Comparison of ENCODE assay signal across 8 cellular contexts in the genomic region with DNA sequence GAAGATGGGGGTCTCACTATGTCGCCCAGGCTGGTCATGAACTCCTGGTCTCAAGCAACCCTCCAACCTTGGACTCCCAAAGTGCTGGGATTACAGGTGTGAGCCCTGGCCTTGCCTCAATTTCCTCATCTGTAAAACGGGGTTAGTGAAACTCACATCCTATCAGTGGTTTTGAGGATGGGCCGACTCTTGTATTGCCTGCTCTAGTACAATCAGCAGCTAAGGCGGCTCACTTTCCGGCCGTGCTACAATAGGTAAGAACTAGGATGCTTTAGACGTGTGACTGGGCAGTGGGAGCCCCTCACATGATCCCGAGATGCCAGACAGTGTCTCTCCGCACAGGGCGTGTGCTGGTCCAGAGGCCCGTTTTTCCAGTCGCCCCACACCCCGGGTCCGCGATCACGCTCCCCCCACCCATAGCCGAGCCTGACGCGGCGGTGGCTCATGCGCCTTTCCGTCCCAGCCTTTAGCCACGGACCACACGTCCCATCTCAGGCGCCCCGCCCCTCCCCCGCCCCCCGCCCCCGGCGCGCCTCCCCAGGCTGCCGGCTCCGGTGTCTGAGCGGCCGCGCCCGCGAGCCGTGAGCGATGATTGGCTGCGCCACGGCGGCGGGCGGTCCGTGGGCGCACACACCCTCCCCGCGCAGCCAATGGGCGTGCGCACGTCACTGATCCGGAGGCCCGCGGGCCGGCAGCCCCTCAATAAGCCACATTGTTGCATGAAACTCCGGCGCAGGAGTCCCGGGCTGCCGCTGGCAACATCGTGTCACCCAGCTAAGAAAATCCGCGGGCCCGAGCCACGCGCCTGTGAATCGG. TPM values are rescaled to one million over a fixed set of nuclear protein-coding genes. Genes with fewer than 3 reads are reported as not detected.
A peak's percentile ranks its signal among the peaks of the same experiment; 100 is the strongest.
DNase-seq lines count a peak whose midpoint lies in the region; ATAC-seq and TF ChIP-seq lines count a peak whose summit lies in the region.

A gene (plus strand): TSS at position 710 of the 816 bp plus-strand sequence. CDS start 454 bp downstream, outside the sequence.

- TF ChIP-seq CTCF in BE2C (IDR thresholded peaks at IDR 0.05; ENCODE audit: low read depth, low read length) = no peak

- ATAC-seq in GM19025 (IDR thresholded peaks at IDR 0.05; ENCODE audit: low read depth, unreplicated experiment) = peak; percentile 82
- ATAC-seq in HG03196 (IDR thresholded peaks at IDR 0.05; ENCODE audit: unreplicated experiment) = peak; percentile 82

- 6 to 7% methylated on average over 63 to 67 of the region's 67 CpGs for WGBS in ectodermal cell, 2 experiments

- CTCF ChIA-PET in activated CD4-positive, alpha-beta memory T cell treated with anti-CD3 and anti-CD28 coated beads, Interleukin-2, amount 10 ng/mL, durations not matched to agents 7 days and 5 days (lab: Charles Lee) = interaction anchor here (1.3 to 6.9 kb wide), 4 partner anchors 11 to 119 kb away, joined by 3 to 59 read pairs (median 38); no protein-coding TSS in a partner anchor

- peak within 1 kb of the TSS; percentile 73 for H3K4me3 ChIP-seq in BE2C (ENCODE audit: low read depth, low read length)
- peak within 1 kb of the TSS; percentile 90 for H3K4me3 ChIP-seq in ectodermal cell (ENCODE audit: insufficient read depth, low read depth, low read length)

- H3K27ac Mint-ChIP-seq in activated CD4-positive, alpha-beta memory T cell treated with anti-CD3 and anti-CD28 coated beads, Interleukin-2, amount 10 ng/mL, durations not matched to agents 7 days and 5 days = peak within 1 kb of the TSS; percentile 88

- H3K9me3 ChIP-seq in BE2C = no peaks in the 10 kb centered on the region
- no peaks in the 10 kb centered on the region for H3K9me3 ChIP-seq in ectodermal cell (ENCODE audit: control insufficient read depth, low read length)

- H3K36me3 ChIP-seq in BE2C (no peaks in the 10 kb centered on the region; the same call in 1 of the 2 replicates), ectodermal cell (ENCODE audit: control insufficient read depth, insufficient read depth, low read length) (no peaks in the 10 kb centered on the region)

- no peaks in the 10 kb centered on the region for H3K9me3 Mint-ChIP-seq in activated CD4-positive, alpha-beta memory T cell treated with anti-CD3 and anti-CD28 coated beads, Interleukin-2, amount 10 ng/mL, durations not matched to agents 7 days and 5 days

- peaks cover 6% of the 10 kb centered on the region for H3K27me3 Mint-ChIP-seq in activated CD4-positive, alpha-beta memory T cell treated with anti-CD3 and anti-CD28 coated beads, Interleukin-2, amount 10 ng/mL, durations not matched to agents 7 days and 5 days

- H3K4me1 Mint-ChIP-seq in activated CD4-positive, alpha-beta memory T cell treated with anti-CD3 and anti-CD28 coated beads, Interleukin-2, amount 10 ng/mL, durations not matched to agents 7 days and 5 days = peaks cover 48% of the 10 kb centered on the region

- H3K4me1 ChIP-seq in BE2C (no peaks in the 10 kb centered on the region), ectodermal cell (ENCODE audit: control insufficient read depth, insufficient read depth, low read length) (peaks cover 14% of the 10 kb centered on the region)

- H3K27me3 ChIP-seq in BE2C (no peaks in the 10 kb centered on the region), ectodermal cell (ENCODE audit: control insufficient read depth, insufficient read depth, low read length, poor library complexity, severe bottlenecking) (peaks cover 27% of the 10 kb centered on the region)

- peak within 1 kb of the TSS; percentile 47 for H3K27ac ChIP-seq in ectodermal cell (ENCODE audit: insufficient read depth, low read depth, low read length, poor library complexity, severe bottlenecking)

- POLR2A ChIA-PET in activated CD4-positive, alpha-beta memory T cell treated with anti-CD3 and anti-CD28 coated beads, Interleukin-2, amount 10 ng/mL, durations not matched to agents 7 days and 5 days (lab: Charles Lee) = interaction anchor here (1.0 to 5.9 kb wide), 10 partner anchors 10 to 304 kb away, joined by 3 to 62 read pairs (median 6); a partner anchor contains a TSS

- peak within 1 kb of the TSS; percentile 96 for H3K4me3 Mint-ChIP-seq in activated CD4-positive, alpha-beta memory T cell treated with anti-CD3 and anti-CD28 coated beads, Interleukin-2, amount 10 ng/mL, durations not matched to agents 7 days and 5 days

- peak; percentile 84 for DNase-seq in BE2C
- DNase-seq in NCI-H748 treated with DMSO at 0.1 percent for 48 hours (lab: John Stamatoyannopoulos, UW) = peak; percentile 57
- DNase-seq in activated CD4-positive, alpha-beta memory T cell treated with anti-CD3 and anti-CD28 coated beads, Interleukin-2, amount 10 ng/mL, durations not matched to agents 7 days and 5 days = peak; percentile 88
- DNase-seq in medulla oblongata (ENCODE audit: extremely low spot score) = peak; percentile 91
- DNase-seq in stimulated activated CD8-positive, alpha-beta memory T cell treated with anti-CD3 and anti-CD28 coated beads, Interleukin-12 subunit alpha, Interleukin-12 subunit beta, amount 100 ng/mL, for 24 hours (ENCODE audit: extremely low read depth) = peak; percentile 64

- peaks cover 8% of the 10 kb centered on the region for H3K36me3 Mint-ChIP-seq in activated CD4-positive, alpha-beta memory T cell treated with anti-CD3 and anti-CD28 coated beads, Interleukin-2, amount 10 ng/mL, durations not matched to agents 7 days and 5 days (ENCODE audit: low read depth)

RNA-seq across cellular contexts. Expression of the gene that starts here (rescaled TPM):
- polyA plus RNA-seq in BE2C (2012; ENCODE audit: insufficient read depth, insufficient read length, low read depth) = 15.9 TPM
- 10 to 100 TPM; 36.8 to 37.8 TPM for total RNA-seq in activated CD4-positive, alpha-beta memory T cell treated with anti-CD3 and anti-CD28 coated beads, Interleukin-2, amount 10 ng/mL, durations not matched to agents 7 days and 5 days
- polyA plus RNA-seq in ectodermal cell (2013, experiment 1 of 4) = 12.3 TPM
- polyA plus RNA-seq in ectodermal cell (2013, experiment 2 of 4) = 15.1 TPM
- 8.3 TPM for polyA plus RNA-seq in ectodermal cell (2013, experiment 3 of 4)
- 8.9 TPM for polyA plus RNA-seq in ectodermal cell (2013, experiment 4 of 4)

Comparison
In these comparisons a context has a peak if more than half of its experiments do, and no peak if none do; other contexts are left out.
1. Peak in every context shown above with its lines: DNase-seq, ATAC-seq, H3K4me3 ChIP-seq and H3K27ac ChIP-seq.